Comparison of ENCODE assay signal across 28 cellular contexts in the genomic region with DNA sequence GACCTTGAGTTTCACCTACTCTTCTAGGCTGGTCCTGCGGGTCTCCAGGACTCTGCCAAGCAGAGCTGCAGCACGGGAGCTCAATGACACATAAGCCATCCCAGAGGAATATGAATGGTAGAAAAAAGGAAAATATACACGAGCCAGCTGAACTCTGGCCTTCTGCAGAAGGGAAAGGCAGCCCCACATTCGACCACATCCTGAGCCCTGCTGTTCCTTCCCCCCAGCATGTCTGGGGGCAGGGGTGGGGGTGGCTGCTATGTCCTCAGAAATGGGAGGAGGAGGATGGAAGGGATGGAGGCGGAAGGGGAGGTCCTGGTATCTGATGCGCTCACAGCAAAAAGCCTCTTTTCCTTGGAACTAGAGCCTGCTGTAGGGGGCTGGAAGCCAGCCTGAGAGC. TPM values are rescaled to one million over a fixed set of nuclear protein-coding genes. Genes with fewer than 3 reads are reported as not detected.
DNase-seq lines count a peak whose midpoint lies in the region; ATAC-seq and TF ChIP-seq lines count a peak whose summit lies in the region.
"Had no signal": no experiment of that assay in that cellular context is flagged by ENCODE, and none has a peak within 500 bp of the region (broad histone marks: within the 10 kb centered on the region; RNA-seq: fewer than 3 reads in every experiment).

No MANE protein-coding gene starts in this region.

- H3K4me1 ChIP-seq in BLaER1 treated with 17β-estradiol and CSF1 and Interleukin-3, amounts not matched to agents 10 nM and 100 nM, result peaks cover 10 to 42% (median 31%) of the 10 kb centered on the region in 10 experiments
- H3K4me1 ChIP-seq in HEK293 (ENCODE audit: control insufficient read depth, insufficient read depth, low read length), result no peaks in the 10 kb centered on the region
- H3K4me1 ChIP-seq in mesenchymal stem cell (ENCODE audit: control insufficient read depth, insufficient read depth, low read depth, low read length), result peaks cover 14% of the 10 kb centered on the region
- H3K4me1 ChIP-seq: Peyer's patch, upper lobe of left lung had no signal

- H3K27ac ChIP-seq in BLaER1 treated with 17β-estradiol and CSF1 and Interleukin-3, amounts not matched to agents 10 nM and 100 nM, result peak overlapping the region in 8 of 11 experiments; percentile 23 to 69 (median 44); a peak in 14 of 22 replicates
- H3K27ac ChIP-seq in HEK293 (ENCODE audit: extremely low read depth, low read depth, low read length), result no peak overlapping the region
- no peak overlapping the region for H3K27ac ChIP-seq in mesenchymal stem cell (ENCODE audit: low read length, poor library complexity, severe bottlenecking)
- H3K27ac ChIP-seq: C4-2B, HL-60, Peyer's patch, upper lobe of left lung had no signal

- no peaks in the 10 kb centered on the region; a peak in 1 of 22 replicates for H3K27me3 ChIP-seq in BLaER1 treated with 17β-estradiol and CSF1 and Interleukin-3, amounts not matched to agents 10 nM and 100 nM
- H3K27me3 ChIP-seq in mesenchymal stem cell (ENCODE audit: control insufficient read depth in 1 of 2, insufficient read depth in 1 of 2, low read length in 2 of 2), result peaks cover 0 to 23% of the 10 kb centered on the region in 2 experiments
- H3K27me3 ChIP-seq: Peyer's patch, upper lobe of left lung had no signal

- CTCF ChIA-PET in HEK293 (lab: Yijun Ruan, JAX), result interaction anchor here (0.5 to 0.6 kb wide), 2 partner anchors 26 to 48 kb away, joined by 3 to 4 read pairs; no protein-coding TSS in a partner anchor

- H4K20me1 ChIP-seq in BLaER1 treated with 17β-estradiol and CSF1 and Interleukin-3, amounts not matched to agents 10 nM and 100 nM, result no peaks in the 10 kb centered on the region

- no peak overlapping the region for H2AFZ ChIP-seq in mesenchymal stem cell (ENCODE audit: low read depth, low read length)

- H3K9ac ChIP-seq in BLaER1 treated with 17β-estradiol and CSF1 and Interleukin-3, amounts not matched to agents 10 nM and 100 nM, result peak overlapping the region in 6 of 11 experiments; percentile 12 to 55 (median 36); a peak in 8 of 22 replicates
- no peak overlapping the region for H3K9ac ChIP-seq in mesenchymal stem cell (ENCODE audit: low read length)

- H3K14ac ChIP-seq in mesenchymal stem cell (ENCODE audit: low read length in 2 of 2), result no peak overlapping the region

- 38% methylated on average over 6 of the region's 6 CpGs for WGBS in mesenchymal stem cell

- peak overlapping the region; percentile 34 to 80 (median 67); a peak in 21 of 22 replicates for H3K4me2 ChIP-seq in BLaER1 treated with 17β-estradiol and CSF1 and Interleukin-3, amounts not matched to agents 10 nM and 100 nM
- H3K4me2 ChIP-seq in mesenchymal stem cell (ENCODE audit: low read length, poor library complexity, severe bottlenecking), result no peak overlapping the region

- H4K91ac ChIP-seq in mesenchymal stem cell (ENCODE audit: low read length), result peak overlapping the region; percentile 8

- no peak overlapping the region for H2BK5ac ChIP-seq in mesenchymal stem cell (ENCODE audit: low read depth, low read length, poor library complexity, severe bottlenecking)

- no peak overlapping the region for H2AK5ac ChIP-seq in mesenchymal stem cell (ENCODE audit: low read length, severe bottlenecking)

- ATAC-seq in GM19397 (IDR thresholded peaks at IDR 0.05; ENCODE audit: unreplicated experiment) (no peak), HG03159 (IDR thresholded peaks at IDR 0.05; ENCODE audit: unreplicated experiment) (no peak)
- ATAC-seq: mucosa of descending colon; right cardiac atrium; stimulated activated memory B cell treated with anti-CD40 and anti-IgM and Interleukin-4, amounts not matched to agents 10 μg/mL and 1 μg/mL and 100 μg/mL, for 72 hours had no signal

- DNase-seq in UCSD-AML1 (lab: John Stamatoyannopoulos, UW; ENCODE audit: unreplicated experiment) (peak; percentile 72), mesenchymal stem cell (no peak), NCI-H524 treated with DMSO at 0.1 percent for 48 hours (lab: John Stamatoyannopoulos, UW) (no peak), MV-4-11 (lab: John Stamatoyannopoulos, UW) (no peak)
- DNase-seq: activated CD4-positive, alpha-beta T cell treated with anti-CD3 and anti-CD28 coated beads for 1 hour; activated effector memory CD4-positive, alpha-beta T cell treated with anti-CD3 and anti-CD28 coated beads, Interleukin-2, amount 50 U/mL, for 16 hours; cerebellar nuclear complex; DMS79 treated with DMSO at 0.1 percent for 48 hours; head of caudate nucleus; mucosa of descending colon; NCI-H2029; NCI-H526 treated with DMSO at 0.1 percent for 48 hours; Peyer's patch; SIG-M5; stimulated activated CD4-positive, alpha-beta T cell treated with anti-CD3 and anti-CD28 coated beads, Interleukin-12 subunit alpha, Interleukin-12 subunit beta, amount 100 ng/mL, for 4 hours; stimulated activated CD4-positive, alpha-beta T cell treated with anti-CD3 and anti-CD28 coated beads, Interleukin-4, amount 100 ng/mL, for 24 hours; upper lobe of left lung had no signal

- no peaks in the 10 kb centered on the region for H3K36me3 ChIP-seq in BLaER1 treated with 17β-estradiol and CSF1 and Interleukin-3, amounts not matched to agents 10 nM and 100 nM
- H3K36me3 ChIP-seq in HEK293 (ENCODE audit: control insufficient read depth in 2 of 2, insufficient read depth in 1 of 2, low read length in 2 of 2) (no peaks in the 10 kb centered on the region), mesenchymal stem cell (ENCODE audit: control insufficient read depth in 1 of 2, insufficient read depth in 2 of 2, low read depth in 1 of 2, low read length in 2 of 2) (no peaks in the 10 kb centered on the region)
- H3K36me3 ChIP-seq: Peyer's patch, upper lobe of left lung had no signal

- peak overlapping the region; percentile 27 for H4K8ac ChIP-seq in mesenchymal stem cell (ENCODE audit: low read length)

- H3K4me3 ChIP-seq in BLaER1 treated with 17β-estradiol and CSF1 and Interleukin-3, amounts not matched to agents 10 nM and 100 nM, result 0 out of 20 replicates have a peak overlapping the region, but pooled peaks of 1 of the 10 experiments have one; percentile 4
- H3K4me3 ChIP-seq in HEK293 (ENCODE audit: low read depth, low read length), result no peak overlapping the region
- H3K4me3 ChIP-seq in mesenchymal stem cell (ENCODE audit: insufficient read depth in 1 of 2, low read depth in 1 of 2, low read length in 2 of 2), result no peak overlapping the region
- H3K4me3 ChIP-seq: lung, mucosa of descending colon, Peyer's patch, upper lobe of left lung had no signal

- TF ChIP-seq CTCF in HEK293 (tag by site-specific recombination; IDR thresholded peaks at IDR 0.05), result no peak

- H2BK120ac ChIP-seq in mesenchymal stem cell (ENCODE audit: low read depth, low read length), result no peak overlapping the region

- H3K9me3 ChIP-seq in BLaER1 treated with 17β-estradiol and CSF1 and Interleukin-3, amounts not matched to agents 10 nM and 100 nM (replicated peaks in 1 of 11), result no peaks in the 10 kb centered on the region
- H3K9me3 ChIP-seq in HEK293 (ENCODE audit: control insufficient read depth, insufficient read depth, low read depth, low read length), result no peaks in the 10 kb centered on the region
- no peaks in the 10 kb centered on the region for H3K9me3 ChIP-seq in mesenchymal stem cell (ENCODE audit: control insufficient read depth, low read length)
- H3K9me3 ChIP-seq: mucosa of descending colon, Peyer's patch, upper lobe of left lung had no signal

- H2BK12ac ChIP-seq in mesenchymal stem cell (ENCODE audit: low read length in 2 of 2), result peak overlapping the region; percentile 32 to 51

- no peak overlapping the region for H3K18ac ChIP-seq in mesenchymal stem cell (ENCODE audit: low read depth in 1 of 2, low read length in 2 of 2)

- H3K4ac ChIP-seq in mesenchymal stem cell (ENCODE audit: low read depth in 1 of 2, low read length in 2 of 2), result peak overlapping the region in 1 of 2 experiments; percentile 0

- H3K79me1 ChIP-seq in mesenchymal stem cell (replicated peaks; ENCODE audit: low read length, poor library complexity, severe bottlenecking), result no peaks in the 10 kb centered on the region

- no peak overlapping the region for H3K23ac ChIP-seq in mesenchymal stem cell (ENCODE audit: low read length in 2 of 2)

- POLR2A ChIA-PET in HEK293 (lab: Yijun Ruan, JAX), result no interaction called here

- no peak overlapping the region for H2BK15ac ChIP-seq in mesenchymal stem cell (ENCODE audit: low read depth, poor library complexity, severe bottlenecking)

TF ChIP-seq in HEK293, 187 proteins besides CTCF, POLR2A, EP300 and RAD21:
- TF ChIP-seq EGR2 (tag by site-specific recombination; IDR thresholded peaks at IDR 0.05; ENCODE audit: low read depth), result peak; percentile 65
- TF ChIP-seq, protein P1, sequence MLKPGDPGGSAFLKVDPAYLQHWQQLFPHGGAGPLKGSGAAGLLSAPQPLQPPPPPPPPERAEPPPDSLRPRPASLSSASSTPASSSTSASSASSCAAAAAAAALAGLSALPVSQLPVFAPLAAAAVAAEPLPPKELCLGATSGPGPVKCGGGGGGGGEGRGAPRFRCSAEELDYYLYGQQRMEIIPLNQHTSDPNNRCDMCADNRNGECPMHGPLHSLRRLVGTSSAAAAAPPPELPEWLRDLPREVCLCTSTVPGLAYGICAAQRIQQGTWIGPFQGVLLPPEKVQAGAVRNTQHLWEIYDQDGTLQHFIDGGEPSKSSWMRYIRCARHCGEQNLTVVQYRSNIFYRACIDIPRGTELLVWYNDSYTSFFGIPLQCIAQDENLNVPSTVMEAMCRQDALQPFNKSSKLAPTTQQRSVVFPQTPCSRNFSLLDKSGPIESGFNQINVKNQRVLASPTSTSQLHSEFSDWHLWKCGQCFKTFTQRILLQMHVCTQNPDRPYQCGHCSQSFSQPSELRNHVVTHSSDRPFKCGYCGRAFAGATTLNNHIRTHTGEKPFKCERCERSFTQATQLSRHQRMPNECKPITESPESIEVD (tag by site-specific recombination; IDR thresholded peaks at IDR 0.05), result no peak
- TF ChIP-seq ZNF354C (tag by site-specific recombination; IDR thresholded peaks at IDR 0.05; ENCODE audit: borderline replicate concordance, low read depth), result no peak

RNA-seq across cellular contexts. Expression of a gene that starts 12.1 kb away (rescaled TPM):
- polyA plus RNA-seq in mesenchymal stem cell (2013, experiment 1 of 2), result 0.35 TPM
- polyA plus RNA-seq in mesenchymal stem cell (2013, experiment 2 of 2), result 0.38 TPM
- polyA plus RNA-seq: AG04450, neural cell had no signal

RNA-seq across cellular contexts. Expression of a gene that starts 21.1 kb away (rescaled TPM):
- 65.7 TPM for polyA plus RNA-seq in mesenchymal stem cell (2013, experiment 1 of 2)
- 64.6 TPM for polyA plus RNA-seq in mesenchymal stem cell (2013, experiment 2 of 2)

RNA-seq across cellular contexts. Expression of a gene that starts 40.3 kb away (rescaled TPM):
- 3.1 TPM for polyA plus RNA-seq in mesenchymal stem cell (2013, experiment 1 of 2)
- polyA plus RNA-seq in mesenchymal stem cell (2013, experiment 2 of 2), result 2.7 TPM
- polyA plus RNA-seq: neural cell had no signal

RNA-seq across cellular contexts. Expression of a gene that starts 50.8 kb away (rescaled TPM):
- polyA plus RNA-seq in mesenchymal stem cell (2013, experiment 1 of 2), result 63.1 TPM
- polyA plus RNA-seq in mesenchymal stem cell (2013, experiment 2 of 2), result 62.9 TPM

RNA-seq across cellular contexts. Expression of a gene that starts 58.6 kb away (rescaled TPM):
- polyA plus RNA-seq in mesenchymal stem cell (2013, experiment 1 of 2), result not detected
- not detected for polyA plus RNA-seq in mesenchymal stem cell (2013, experiment 2 of 2)
- polyA plus RNA-seq: AG04450, neural cell had no signal

Comparison
In these comparisons a context has a peak if more than half of its experiments do, and no peak if none do; other contexts are left out.
1. H3K27ac ChIP-seq: peak in BLaER1 treated with 17β-estradiol and CSF1 and Interleukin-3, amounts not matched to agents 10 nM and 100 nM (8 of 11); none in HEK293 (single experiment) and mesenchymal stem cell (single experiment).